1 cellular context compared by ENCODE assay signal in the genomic region with DNA sequence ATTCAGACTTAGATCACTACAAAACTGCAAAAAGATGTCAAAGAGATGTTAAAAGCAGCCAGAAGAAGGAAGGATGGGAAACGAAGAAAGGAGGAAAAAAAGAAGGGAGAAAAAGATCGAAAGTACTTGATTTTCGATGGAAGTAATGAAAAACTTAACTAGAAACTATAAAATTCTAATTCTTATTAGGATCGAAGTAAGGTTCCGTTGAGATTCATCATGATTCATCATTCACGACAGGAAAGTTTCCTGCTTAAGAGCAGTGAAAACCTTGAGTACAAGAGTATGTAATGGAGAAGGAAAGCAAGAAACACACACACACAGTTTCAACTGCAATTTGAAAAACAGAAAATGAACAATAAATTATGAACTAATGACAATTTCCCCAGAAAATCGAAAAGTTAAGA.
TF ChIP-seq lines count a peak whose summit lies in the region.

No MANE protein-coding gene starts in this region.

TF ChIP-seq in SK-N-SH, 30 proteins besides CTCF, POLR2A, EP300 and RAD21 (continued from another document):
- TF ChIP-seq FOSL2 (IDR thresholded peaks at IDR 0.05; ENCODE audit: borderline replicate concordance, low read depth) = no peak
- TF ChIP-seq RCOR1 (IDR thresholded peaks at IDR 0.05; ENCODE audit: low read length) = no peak
- no peak for TF ChIP-seq MXI1 (IDR thresholded peaks at IDR 0.05; ENCODE audit: low read depth, low read length)
- no peak for TF ChIP-seq MEF2A (IDR thresholded peaks at IDR 0.05; ENCODE audit: borderline replicate concordance, low read depth)
- TF ChIP-seq, protein P1, sequence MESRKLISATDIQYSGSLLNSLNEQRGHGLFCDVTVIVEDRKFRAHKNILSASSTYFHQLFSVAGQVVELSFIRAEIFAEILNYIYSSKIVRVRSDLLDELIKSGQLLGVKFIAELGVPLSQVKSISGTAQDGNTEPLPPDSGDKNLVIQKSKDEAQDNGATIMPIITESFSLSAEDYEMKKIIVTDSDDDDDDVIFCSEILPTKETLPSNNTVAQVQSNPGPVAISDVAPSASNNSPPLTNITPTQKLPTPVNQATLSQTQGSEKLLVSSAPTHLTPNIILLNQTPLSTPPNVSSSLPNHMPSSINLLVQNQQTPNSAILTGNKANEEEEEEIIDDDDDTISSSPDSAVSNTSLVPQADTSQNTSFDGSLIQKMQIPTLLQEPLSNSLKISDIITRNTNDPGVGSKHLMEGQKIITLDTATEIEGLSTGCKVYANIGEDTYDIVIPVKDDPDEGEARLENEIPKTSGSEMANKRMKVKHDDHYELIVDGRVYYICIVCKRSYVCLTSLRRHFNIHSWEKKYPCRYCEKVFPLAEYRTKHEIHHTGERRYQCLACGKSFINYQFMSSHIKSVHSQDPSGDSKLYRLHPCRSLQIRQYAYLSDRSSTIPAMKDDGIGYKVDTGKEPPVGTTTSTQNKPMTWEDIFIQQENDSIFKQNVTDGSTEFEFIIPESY (IDR thresholded peaks at IDR 0.05; ENCODE audit: borderline replicate concordance, low read depth) = no peak
- TF ChIP-seq USF2 (IDR thresholded peaks at IDR 0.05; ENCODE audit: borderline replicate concordance, low read depth, low read length) = no peak
- TF ChIP-seq SIN3A (IDR thresholded peaks at IDR 0.05; ENCODE audit: borderline replicate concordance, low read depth, low read length) = no peak
- no peak for TF ChIP-seq POLR2AphosphoS5 (IDR thresholded peaks at IDR 0.05; ENCODE audit: low read depth, low read length)
- TF ChIP-seq REST (IDR thresholded peaks at IDR 0.05; ENCODE audit: low read depth, low read length) = no peak
- TF ChIP-seq FOXM1 (IDR thresholded peaks at IDR 0.05; ENCODE audit: low read depth) = no peak
- TF ChIP-seq NRF1 (IDR thresholded peaks at IDR 0.05; ENCODE audit: low read depth, low read length) = no peak
